Comparison of ENCODE assay signal across 8 cellular contexts in the genomic region with DNA sequence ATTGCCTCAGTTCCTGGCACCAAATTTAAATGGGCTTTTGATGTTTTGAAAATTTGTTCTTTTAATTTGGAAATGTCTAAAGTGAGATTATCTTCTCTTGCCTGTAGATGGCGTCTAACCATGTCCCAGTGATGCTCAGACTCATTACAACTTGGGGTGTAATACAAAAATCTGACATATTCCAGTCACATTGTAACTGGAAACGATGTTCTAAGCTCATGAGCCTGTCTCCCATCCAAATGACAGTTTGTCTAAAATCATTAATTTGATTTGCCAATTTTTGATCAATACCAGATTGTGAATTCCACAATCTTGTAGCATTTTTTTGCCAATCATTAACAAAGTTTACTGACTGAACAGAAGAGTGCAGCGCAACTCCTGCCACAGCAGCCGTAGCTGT. TPM values are rescaled to one million over a fixed set of nuclear protein-coding genes. Genes with fewer than 3 reads are reported as not detected.
DNase-seq lines count a peak whose midpoint lies in the region; ATAC-seq and TF ChIP-seq lines count a peak whose summit lies in the region.
"Not testable (repeated sequence)": the region's sequence is repeated elsewhere in the genome, so short reads cannot be mapped to it uniquely, and the experiment has no call there.

No MANE protein-coding gene starts in this region.

- in situ Hi-C loops in IMR-90 (cut with MboI; ENCODE audit: low sequenced_read_pairs): not testable (repeated sequence)

- not testable (repeated sequence) for H3K4ac ChIP-seq in IMR-90 (ENCODE audit: low read depth, low read length); neuronal stem cell (ENCODE audit: low read length)

- not testable (repeated sequence) for H3K4me3 Mint-ChIP-seq in activated CD4-positive, alpha-beta T cell treated with anti-CD3 and anti-CD28 coated beads for 36 hours

- not testable (repeated sequence) for H3K9me1 ChIP-seq in IMR-90 (ENCODE audit: insufficient read depth, low read length)

- peak; percentile 50 for TF ChIP-seq RAD21 in IMR-90 (IDR thresholded peaks at IDR 0.05; ENCODE audit: low read length)

- not testable (repeated sequence) for ATAC-seq in IMR-90 (ENCODE audit: low read depth); activated CD4-positive, alpha-beta T cell treated with anti-CD3 and anti-CD28 coated beads for 36 hours; upper lobe of left lung (ENCODE audit: low FRiP score in 2 of 2)

- H3K9ac ChIP-seq in IMR-90 (ENCODE audit: low read depth, low read length); neuronal stem cell (ENCODE audit: low read depth, low read length, poor library complexity): not testable (repeated sequence)

- not testable (repeated sequence) for H3K9me2 ChIP-seq in hepatocyte (replicated peaks; ENCODE audit: insufficient read depth)

- H2BK120ac ChIP-seq in IMR-90 (ENCODE audit: low read depth, low read length); neuronal stem cell (ENCODE audit: low read depth, low read length): not testable (repeated sequence)

- H3K9me3 ChIP-seq in IMR-90 (ENCODE audit: control insufficient read depth, insufficient read depth, low read length); hepatocyte (ENCODE audit: low read depth); neuronal stem cell (replicated peaks in 1 of 2; ENCODE audit: control insufficient read depth in 2 of 2, insufficient read depth in 1 of 2, low read depth in 1 of 2, low read length in 2 of 2); upper lobe of left lung: not testable (repeated sequence)

- not testable (repeated sequence) for TF ChIP-seq EP300 in upper lobe of left lung (IDR thresholded peaks at IDR 0.05)

- POLR2A ChIA-PET in IMR-90 (lab: Charles Lee; ENCODE audit: unreplicated experiment); activated CD4-positive, alpha-beta T cell treated with anti-CD3 and anti-CD28 coated beads for 36 hours (lab: Charles Lee): not testable (repeated sequence)

- not testable (repeated sequence) for TF ChIP-seq POLR2A in IMR-90 (IDR thresholded peaks at IDR 0.05; ENCODE audit: low read depth, low read length); upper lobe of left lung (IDR thresholded peaks at IDR 0.05)

- DNase-seq in DMS 273 (lab: John Stamatoyannopoulos, UW; ENCODE audit: unreplicated experiment) (peak; percentile 36), IMR-90 (peak; percentile 43), NOMO-1 (lab: John Stamatoyannopoulos, UW; ENCODE audit: unreplicated experiment in 2 of 2) (peak; percentile 10 to 19), dedifferentiated amniotic fluid mesenchymal stem cell (ENCODE audit: extremely low spot score) (peak; percentile 44)
- peak; percentile 29 for DNase-seq in activated CD4-positive, alpha-beta T cell treated with anti-CD3 and anti-CD28 coated beads for 36 hours
- not testable (repeated sequence) for DNase-seq in hepatocyte (ENCODE audit: low spot score); neuronal stem cell (ENCODE audit: low spot score); upper lobe of left lung

- H3K23ac ChIP-seq in IMR-90 (ENCODE audit: low read depth, low read length); neuronal stem cell (ENCODE audit: low read depth, low read length, poor library complexity): not testable (repeated sequence)

- H3K36me3 Mint-ChIP-seq in activated CD4-positive, alpha-beta T cell treated with anti-CD3 and anti-CD28 coated beads for 36 hours (ENCODE audit: low read depth): not testable (repeated sequence)

- H3K18ac ChIP-seq in IMR-90 (ENCODE audit: low read depth, low read length); neuronal stem cell (ENCODE audit: low read length): not testable (repeated sequence)

- not testable (repeated sequence) for H3K27ac ChIP-seq in IMR-90 (ENCODE audit: insufficient read depth, low read length); hepatocyte; neuronal stem cell (replicated peaks; ENCODE audit: low read length); upper lobe of left lung

- H3K27me3 ChIP-seq in IMR-90 (ENCODE audit: control insufficient read depth, insufficient read depth, low read length); hepatocyte; neuronal stem cell (ENCODE audit: control insufficient read depth in 3 of 3, insufficient read depth in 3 of 3, low read depth in 1 of 3, low read length in 3 of 3); upper lobe of left lung: not testable (repeated sequence)

- not testable (repeated sequence) for H3K4me2 ChIP-seq in IMR-90 (ENCODE audit: low read depth, low read length); hepatocyte; neuronal stem cell (ENCODE audit: insufficient read depth, low read length, poor library complexity, severe bottlenecking)

- H2AFZ ChIP-seq in IMR-90 (replicated peaks; ENCODE audit: low read length, poor library complexity); hepatocyte: not testable (repeated sequence)
- peak overlapping the region; percentile 56 for H2AFZ ChIP-seq in neuronal stem cell (ENCODE audit: low read length)

- dilution Hi-C loops in IMR-90 (cut with HindIII; ENCODE audit: low sequenced_read_pairs, unreplicated experiment): not testable (repeated sequence)

- H4K20me1 ChIP-seq in IMR-90 (ENCODE audit: insufficient read depth, low read length); hepatocyte (ENCODE audit: insufficient read depth, poor library complexity, severe bottlenecking): not testable (repeated sequence)

- H3K9me3 Mint-ChIP-seq in activated CD4-positive, alpha-beta T cell treated with anti-CD3 and anti-CD28 coated beads for 36 hours (ENCODE audit: low read depth): not testable (repeated sequence)

- peaks cover 16% of the 10 kb centered on the region for H3K4me1 Mint-ChIP-seq in activated CD4-positive, alpha-beta T cell treated with anti-CD3 and anti-CD28 coated beads for 36 hours

- H3K4me3 ChIP-seq in IMR-90 (ENCODE audit: insufficient read depth, low read depth, low read length); hepatocyte; neuronal stem cell (ENCODE audit: low read length in 2 of 2); upper lobe of left lung: not testable (repeated sequence)

- H3K4me1 ChIP-seq in IMR-90 (ENCODE audit: control insufficient read depth, insufficient read depth, low read length); hepatocyte (ENCODE audit: insufficient read depth); neuronal stem cell (ENCODE audit: control insufficient read depth in 2 of 2, insufficient read depth in 1 of 2, low read depth in 1 of 2, low read length in 2 of 2): not testable (repeated sequence)
- H3K4me1 ChIP-seq in upper lobe of left lung: peaks cover 4 to 21% (median 9%) of the 10 kb centered on the region in 4 donors

- not testable (repeated sequence) for H2BK12ac ChIP-seq in neuronal stem cell (ENCODE audit: low read length)

- CTCF ChIA-PET in IMR-90 (lab: Yijun Ruan, JAX): not testable (repeated sequence)
- CTCF ChIA-PET in activated CD4-positive, alpha-beta T cell treated with anti-CD3 and anti-CD28 coated beads for 36 hours (lab: Charles Lee): interaction anchor here (0.6 to 1.5 kb wide), 9 partner anchors 12 to 437 kb away, joined by 3 to 5 read pairs (median 3); no protein-coding TSS in a partner anchor

- H3K36me3 ChIP-seq in IMR-90 (ENCODE audit: control insufficient read depth, insufficient read depth, low read length); hepatocyte (replicated peaks; ENCODE audit: insufficient read depth, low read depth); neuronal stem cell (replicated peaks in 1 of 2; ENCODE audit: control insufficient read depth in 2 of 2, insufficient read depth in 2 of 2, low read length in 2 of 2); upper lobe of left lung: not testable (repeated sequence)

- H2AK9ac ChIP-seq in IMR-90 (replicated peaks; ENCODE audit: low read depth, low read length, poor library complexity): not testable (repeated sequence)

- H4K5ac ChIP-seq in IMR-90 (ENCODE audit: low read depth, low read length): not testable (repeated sequence)

- H3K79me2 ChIP-seq in hepatocyte: not testable (repeated sequence)

- not testable (repeated sequence) for H3K79me1 ChIP-seq in IMR-90 (ENCODE audit: low read depth in 1 of 2, low read length in 2 of 2); neuronal stem cell (ENCODE audit: low read depth, low read length)

- H2BK5ac ChIP-seq in IMR-90 (ENCODE audit: low read depth, low read length, poor library complexity, severe bottlenecking); neuronal stem cell (ENCODE audit: low read length): not testable (repeated sequence)

- TF ChIP-seq CTCF in IMR-90 (conservative IDR thresholded peaks at IDR 0.05; ENCODE audit: low read depth, low read length): peak; percentile 53
- peak; percentile 72 for TF ChIP-seq CTCF in hepatocyte (IDR thresholded peaks at IDR 0.05; ENCODE audit: poor library complexity)
- peak; percentile 26 to 57 (median 38) for TF ChIP-seq CTCF in upper lobe of left lung (IDR thresholded peaks at IDR 0.05)

- not testable (repeated sequence) for H2AK5ac ChIP-seq in IMR-90 (ENCODE audit: low read depth, low read length); neuronal stem cell (ENCODE audit: low read depth, low read length)

- H3K56ac ChIP-seq in IMR-90 (ENCODE audit: extremely low read depth, insufficient read depth, low read length): not testable (repeated sequence)

- not testable (repeated sequence) for H4K8ac ChIP-seq in IMR-90 (ENCODE audit: low read depth in 2 of 2, low read length in 2 of 2); neuronal stem cell (ENCODE audit: low read depth, low read length)

- H3K27me3 Mint-ChIP-seq in activated CD4-positive, alpha-beta T cell treated with anti-CD3 and anti-CD28 coated beads for 36 hours: not testable (repeated sequence)

- WGBS in IMR-90 (ENCODE audit: extremely low coverage in 2 of 2, insufficient read length in 1 of 2), 2 experiments: no CpG with 5 or more reads among the region's 4 CpGs
- 42% methylated on average over 4 of the region's 4 CpGs for WGBS in hepatocyte (ENCODE audit: low lambda C conversion rate, missing lambda C conversion rate)
- no CpG with 5 or more reads among the region's 4 CpGs for WGBS in neuronal stem cell (ENCODE audit: extremely low coverage in 2 of 2, insufficient read length in 2 of 2, insufficient replicate concordance in 1 of 2), 2 donors
- 36 to 38% methylated on average over 4 of the region's 4 CpGs for WGBS in upper lobe of left lung, 2 donors

- not testable (repeated sequence) for BruUV-seq in IMR-90 (replicated peaks; lab: Mats Ljungman, UMichigan)

- peak overlapping the region; percentile 38 for H3K27ac Mint-ChIP-seq in activated CD4-positive, alpha-beta T cell treated with anti-CD3 and anti-CD28 coated beads for 36 hours

- not testable (repeated sequence) for H2BK20ac ChIP-seq in IMR-90 (ENCODE audit: low read depth, low read length)

- intact Hi-C loops in IMR-90 (cut with micrococcal nuclease): loop anchor here (2.0 to 10.0 kb wide), 4 partner anchors 42 to 436 kb away; a partner anchor contains a TSS
- intact Hi-C loops in activated CD4-positive, alpha-beta T cell treated with anti-CD3 and anti-CD28 coated beads for 36 hours (cut with DNase I, micrococcal nuclease): not testable (repeated sequence)

- H2BK15ac ChIP-seq in IMR-90 (ENCODE audit: low read depth, low read length); neuronal stem cell (ENCODE audit: low read length): not testable (repeated sequence)

- not testable (repeated sequence) for H3K14ac ChIP-seq in IMR-90 (replicated peaks; ENCODE audit: low read depth, low read length); neuronal stem cell (ENCODE audit: low read length)

- not testable (repeated sequence) for H4K91ac ChIP-seq in IMR-90 (ENCODE audit: insufficient read depth, low read depth, low read length); neuronal stem cell (ENCODE audit: low read depth, low read length, poor library complexity)

RNA-seq across cellular contexts. Expression of a gene that starts 5.1 kb away (rescaled TPM):
- 30.3 and 30.8 TPM in 2 replicates for total RNA-seq in IMR-90 (2012; rRNA removed)
- 49.4 and 53.0 TPM in 2 replicates for polyA plus RNA-seq in IMR-90 (2012; rRNA removed)
- 28.1 and 48.8 TPM in 2 replicates for polyA plus RNA-seq in IMR-90 (2012; cell fraction: cytosol; rRNA removed)
- polyA plus RNA-seq in IMR-90 (2012; cell fraction: nucleus; rRNA removed; ENCODE audit: low replicate concordance): 30.5 and 49.8 TPM in 2 replicates
- total RNA-seq in activated CD4-positive, alpha-beta T cell treated with anti-CD3 and anti-CD28 coated beads for 36 hours: 10 to 100 TPM; 79.2 to 81.5 TPM
- total RNA-seq in hepatocyte: 37.4 and 38.7 TPM in 2 replicates
- 74.7 and 82.3 TPM in 2 replicates for polyA plus RNA-seq in hepatocyte
- polyA plus RNA-seq in neuronal stem cell (2013, experiment 1 of 2): 47.4 TPM
- 44.3 TPM for polyA plus RNA-seq in neuronal stem cell (2013, experiment 2 of 2)
- total RNA-seq in upper lobe of left lung: 10 to 100 TPM; 23.8 to 58.7 (median 34.9) TPM

RNA-seq across cellular contexts. Expression of a gene that starts 31.2 kb away (rescaled TPM):
- not detected in 2 replicates for total RNA-seq in IMR-90 (2012; rRNA removed)
- 0.09 TPM in 1 of 2 replicates, not detected in the other for polyA plus RNA-seq in IMR-90 (2012; rRNA removed)
- 0.07 and 0.11 TPM in 2 replicates for polyA plus RNA-seq in IMR-90 (2012; cell fraction: cytosol; rRNA removed)
- polyA plus RNA-seq in IMR-90 (2012; cell fraction: nucleus; rRNA removed; ENCODE audit: low replicate concordance): not detected in 2 replicates
- total RNA-seq in activated CD4-positive, alpha-beta T cell treated with anti-CD3 and anti-CD28 coated beads for 36 hours: not detected
- 16.6 and 20.4 TPM in 2 replicates for total RNA-seq in hepatocyte
- polyA plus RNA-seq in hepatocyte: 28.7 and 37.3 TPM in 2 replicates
- polyA plus RNA-seq in neuronal stem cell (2013, experiment 1 of 2): not detected
- polyA plus RNA-seq in neuronal stem cell (2013, experiment 2 of 2): not detected
- total RNA-seq in upper lobe of left lung: not detected

RNA-seq across cellular contexts. Expression of a gene that starts 38.8 kb away (rescaled TPM):
- 5.8 and 6.8 TPM in 2 replicates for total RNA-seq in IMR-90 (2012; rRNA removed)
- 37.4 and 43.4 TPM in 2 replicates for polyA plus RNA-seq in IMR-90 (2012; rRNA removed)
- polyA plus RNA-seq in IMR-90 (2012; cell fraction: cytosol; rRNA removed): 11.2 TPM in 2 replicates
- 411 and 417 TPM in 2 replicates for polyA plus RNA-seq in IMR-90 (2012; cell fraction: nucleus; rRNA removed; ENCODE audit: low replicate concordance)
- 10 to 100 TPM; 47.5 to 49.8 TPM for total RNA-seq in activated CD4-positive, alpha-beta T cell treated with anti-CD3 and anti-CD28 coated beads for 36 hours
- 20.5 and 21.5 TPM in 2 replicates for total RNA-seq in hepatocyte
- polyA plus RNA-seq in hepatocyte: 27.4 and 52.2 TPM in 2 replicates
- polyA plus RNA-seq in neuronal stem cell (2013, experiment 1 of 2): 18.1 TPM
- 16.9 TPM for polyA plus RNA-seq in neuronal stem cell (2013, experiment 2 of 2)
- 100 to 1,000 TPM in 2 of 6 donors, 10 to 100 TPM in 4; 33.0 to 544 (median 64.4) TPM for total RNA-seq in upper lobe of left lung

RNA-seq across cellular contexts. Expression of a gene that starts 41.5 kb away (rescaled TPM):
- total RNA-seq in IMR-90 (2012; rRNA removed) (39.3 and 40.5 TPM in 2 replicates), hepatocyte (61.4 and 73.8 TPM in 2 replicates), upper lobe of left lung (10 to 100 TPM in 4 of 6 donors, 1 to 10 TPM in 2; 4.2 to 33.3 (median 24.2) TPM)
- polyA plus RNA-seq in IMR-90 (2012; rRNA removed) (30.3 and 32.7 TPM in 2 replicates), hepatocyte (70.2 and 83.5 TPM in 2 replicates)
- polyA plus RNA-seq in IMR-90 (2012; cell fraction: cytosol; rRNA removed): 17.6 and 44.6 TPM in 2 replicates
- polyA plus RNA-seq in IMR-90 (2012; cell fraction: nucleus; rRNA removed; ENCODE audit: low replicate concordance): 8.8 and 13.0 TPM in 2 replicates
- 10 to 100 TPM; 27.1 to 33.0 TPM for total RNA-seq in activated CD4-positive, alpha-beta T cell treated with anti-CD3 and anti-CD28 coated beads for 36 hours
- polyA plus RNA-seq in neuronal stem cell (2013, experiment 1 of 2): 23.4 TPM
- 24.0 TPM for polyA plus RNA-seq in neuronal stem cell (2013, experiment 2 of 2)

RNA-seq across cellular contexts. Expression of a gene that starts 53.8 kb away (rescaled TPM):
- total RNA-seq in IMR-90 (2012; rRNA removed) (0.90 and 1.1 TPM in 2 replicates), hepatocyte (9.1 and 10.2 TPM in 2 replicates), upper lobe of left lung (10 to 100 TPM; 16.1 to 44.8 (median 27.0) TPM)
- polyA plus RNA-seq in IMR-90 (2012; rRNA removed) (7.2 and 8.6 TPM in 2 replicates), hepatocyte (6.3 and 6.8 TPM in 2 replicates)
- polyA plus RNA-seq in IMR-90 (2012; cell fraction: cytosol; rRNA removed): 2.9 and 4.4 TPM in 2 replicates
- 14.6 and 32.4 TPM in 2 replicates for polyA plus RNA-seq in IMR-90 (2012; cell fraction: nucleus; rRNA removed; ENCODE audit: low replicate concordance)
- 1 to 10 TPM; 2.3 to 3.1 TPM for total RNA-seq in activated CD4-positive, alpha-beta T cell treated with anti-CD3 and anti-CD28 coated beads for 36 hours
- 0.77 TPM for polyA plus RNA-seq in neuronal stem cell (2013, experiment 1 of 2)
- 0.57 TPM for polyA plus RNA-seq in neuronal stem cell (2013, experiment 2 of 2)

Comparison
In these comparisons a context has a peak if more than half of its experiments do, and no peak if none do; other contexts are left out.
1. RNA of a gene that starts 31.2 kb away (total RNA-seq): 16.6 to 20.4 TPM in hepatocyte; not detected in IMR-90, not detected in activated CD4-positive, alpha-beta T cell treated with anti-CD3 and anti-CD28 coated beads for 36 hours and not detected in upper lobe of left lung; every median in the first group is over 10 times any median in the second.
2. Peak in every context shown above with its lines, with median percentiles within 50 percentile points of each other: CTCF ChIP-seq.